In the genomic region with DNA sequence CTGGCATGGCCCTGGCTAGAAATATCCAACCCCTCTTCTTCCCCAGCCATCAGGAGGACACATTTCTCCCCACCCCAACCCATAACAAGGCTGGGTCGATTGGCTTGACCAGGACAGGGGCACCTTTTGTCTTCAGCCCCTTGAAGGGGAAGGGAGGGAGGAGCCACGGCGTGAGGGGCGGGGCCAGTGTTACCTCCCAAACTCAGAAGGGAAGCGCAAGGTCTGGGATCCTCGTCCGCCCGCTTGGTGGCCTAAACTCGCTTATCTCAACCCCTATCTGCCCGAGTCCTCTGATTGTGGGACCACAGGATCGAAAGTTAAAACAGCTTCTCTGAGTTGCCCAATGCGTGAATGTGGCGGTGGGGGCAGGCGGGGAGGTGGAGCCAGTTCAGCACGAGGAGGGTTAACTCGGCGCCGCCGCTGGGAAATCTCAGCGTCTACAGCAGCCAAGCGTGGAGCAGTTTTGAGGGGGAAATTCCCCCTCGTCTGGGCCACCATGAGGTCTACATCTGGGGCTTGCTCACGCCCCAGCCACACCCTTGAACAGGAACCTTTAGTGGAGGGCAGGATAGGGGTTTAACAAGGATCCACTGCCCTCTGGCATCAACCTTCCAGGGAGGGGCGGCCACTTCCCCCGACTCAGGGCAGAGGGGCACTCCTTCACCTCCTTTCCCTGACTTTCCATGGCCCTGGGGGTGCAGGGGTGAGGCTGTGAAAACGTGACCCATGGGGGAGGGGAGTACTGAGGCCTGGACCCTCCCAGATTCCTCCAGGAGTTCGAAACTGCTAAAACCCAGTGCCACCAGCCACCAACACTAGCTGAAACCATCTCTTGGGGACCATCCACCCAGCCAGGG, we compare ENCODE assay signal across 8 cellular contexts. TPM values are rescaled to one million over a fixed set of nuclear protein-coding genes. Genes with fewer than 3 reads are reported as not detected.
DNase-seq lines count a peak whose midpoint lies in the region; ATAC-seq, FAIRE-seq and TF ChIP-seq lines count a peak whose summit lies in the region.

No MANE protein-coding gene starts in this region.

- H3K4me3 ChIP-seq in retinal pigment epithelial cell (ENCODE audit: low read length), result peak overlapping the region; percentile 64

- intact Hi-C loops in cardiac septum (cut with DNase I), result loop anchor here (1.0 to 5.0 kb wide), 2 partner anchors 22 to 103 kb away; partner anchors contain the start of gene ZBTB39

- peak; percentile 38 for ATAC-seq in HG02938 (IDR thresholded peaks at IDR 0.05; ENCODE audit: unreplicated experiment)

- TF ChIP-seq CTCF in retinal pigment epithelial cell (conservative IDR thresholded peaks at IDR 0.05; ENCODE audit: low read depth, low read length), result no peak

- DNase-seq in GM18507 (ENCODE audit: extremely low spot score, insufficient read length, low read depth), result no peak
- peak; percentile 75 for DNase-seq in RPMI7951 (ENCODE audit: low read depth)
- DNase-seq in activated naive CD4-positive, alpha-beta T cell (lab: John Stamatoyannopoulos, UW), result peak; percentile 28 to 52 (median 41)
- DNase-seq in cardiac septum (ENCODE audit: low spot score), result peak; percentile 88
- DNase-seq in retinal pigment epithelial cell (ENCODE audit: low read depth), result no peak
- no peak for DNase-seq in putamen (ENCODE audit: low spot score)
- no peak for DNase-seq in HuH-7 (ENCODE audit: low spot score)

- peak; percentile 91 for FAIRE-seq in GM18507 (lab: Jason Lieb, UNC)

RNA-seq across cellular contexts. Expression of gene STAT6, which starts 0.7 kb away (rescaled TPM):
- total RNA-seq in RPMI7951 (2014; rRNA removed; shearing (Covaris generic)), result 29.4 and 33.0 TPM in 2 replicates
- total RNA-seq in cardiac septum, result 42.1 TPM

RNA-seq across cellular contexts. Expression of gene LRP1, which starts 17.9 kb away (rescaled TPM):
- total RNA-seq in RPMI7951 (2014; rRNA removed; shearing (Covaris generic)), result 28.8 and 31.6 TPM in 2 replicates
- total RNA-seq in cardiac septum, result 103 TPM

RNA-seq across cellular contexts. Expression of gene NAB2, which starts 21.5 kb away (rescaled TPM):
- 10.9 and 17.6 TPM in 2 replicates for total RNA-seq in RPMI7951 (2014; rRNA removed; shearing (Covaris generic))
- total RNA-seq in cardiac septum, result 37.9 TPM

RNA-seq across cellular contexts. Expression of gene NEMP1, which starts 31.8 kb away (rescaled TPM):
- total RNA-seq in RPMI7951 (2014; rRNA removed; shearing (Covaris generic)), result 27.9 and 30.4 TPM in 2 replicates
- total RNA-seq in cardiac septum, result 2.4 TPM

RNA-seq across cellular contexts. Expression of gene LRP1-AS, which starts 37.0 kb away (rescaled TPM):
- not detected in 2 replicates for total RNA-seq in RPMI7951 (2014; rRNA removed; shearing (Covaris generic))
- not detected for total RNA-seq in cardiac septum

Comparison
In these comparisons a context has a peak if more than half of its experiments do, and no peak if none do; other contexts are left out.
1. DNase-seq: peak in RPMI7951 (single experiment), activated naive CD4-positive, alpha-beta T cell (4 of 4) and cardiac septum (single experiment); none in GM18507 (single experiment), retinal pigment epithelial cell (single experiment), putamen (single experiment) and HuH-7 (single experiment).